ENCODE assay signal across 17 cellular contexts in genomic region chr1:184340984-184341383, GRCh38. TPM values are rescaled to one million over a fixed set of nuclear protein-coding genes. Genes with fewer than 3 reads are reported as not detected.
DNase-seq lines count a peak whose midpoint lies in the region; ATAC-seq, FAIRE-seq and TF ChIP-seq lines count a peak whose summit lies in the region.
"Had no signal": no experiment of that assay in that cellular context is flagged by ENCODE, and none has a peak within 500 bp of the region (broad histone marks: within the 10 kb centered on the region; RNA-seq: fewer than 3 reads in every experiment).

No MANE protein-coding gene starts in this region.

- H3K27me3 ChIP-seq in BJ (ENCODE audit: control insufficient read depth, insufficient read depth, low read length) = no peaks in the 10 kb centered on the region
- H3K27me3 ChIP-seq in K562 (ENCODE audit: control insufficient read depth in 2 of 2, insufficient read depth in 2 of 2, low read length in 2 of 2) = no peaks in the 10 kb centered on the region

- H3K27me3 Mint-ChIP-seq in HFFc6 (ENCODE audit: insufficient read depth) (peaks cover 6% of the 10 kb centered on the region), immature natural killer cell (ENCODE audit: low read depth in 3 of 3) (peaks cover 0 to 6% (median 4%) of the 10 kb centered on the region in 3 donors), glutamatergic neuron (ENCODE audit: unreplicated experiment) (no peaks in the 10 kb centered on the region)
- H3K27me3 Mint-ChIP-seq in activated naive CD4-positive, alpha-beta T cell treated with anti-CD3 and anti-CD28 coated beads for 36 hours (ENCODE audit: low read depth) = peaks cover 7% of the 10 kb centered on the region

- 0% methylated on average over 1 of the region's 1 CpG for WGBS in K562 (ENCODE audit: insufficient coverage, low coverage, missing lambda C conversion rate)

- H3K4me2 ChIP-seq in K562 (ENCODE audit: insufficient read depth, low read length) = no peak overlapping the region

- no peak overlapping the region for H3K4me3 Mint-ChIP-seq in HFFc6
- H3K4me3 Mint-ChIP-seq in immature natural killer cell = no peak overlapping the region
- H3K4me3 Mint-ChIP-seq in glutamatergic neuron (ENCODE audit: unreplicated experiment) = no peak overlapping the region
- H3K4me3 Mint-ChIP-seq in activated naive CD4-positive, alpha-beta T cell treated with anti-CD3 and anti-CD28 coated beads for 36 hours = no peak overlapping the region
- H3K4me3 Mint-ChIP-seq: CD4-positive, alpha-beta memory T cell had no signal

- H3K9me1 ChIP-seq in K562 (ENCODE audit: control insufficient read depth, insufficient read depth, low read length) = no peaks in the 10 kb centered on the region

- H2AFZ ChIP-seq in K562 (ENCODE audit: low read depth, low read length) = no peak overlapping the region

- no peak for TF ChIP-seq RAD21 in K562 (CRISPR knock-in tag; conservative IDR thresholded peaks at IDR 0.05 in 1 of 2, IDR thresholded peaks at IDR 0.05 in 1 of 2)

- intact Hi-C loops in K562 (cut with micrococcal nuclease) = no loop called here
- intact Hi-C loops in activated naive CD4-positive, alpha-beta T cell treated with anti-CD3 and anti-CD28 coated beads for 36 hours (cut with micrococcal nuclease) = no loop called here

- no peak overlapping the region for H3K27ac ChIP-seq in K562 (ENCODE audit: extremely low read depth, low read depth, low read length)
- H3K27ac ChIP-seq: psoas muscle had no signal

- CTCF ChIA-PET in BJ (lab: Yijun Ruan, JAX) (interaction anchor here (0.7 kb wide), 1 partner anchor 143 kb away, joined by 3 read pairs; no protein-coding TSS in a partner anchor), K562 (lab: Yijun Ruan, JAX; ENCODE audit: low intra/inter-chr PET ratio) (no interaction called here)
- CTCF ChIA-PET in activated naive CD4-positive, alpha-beta T cell treated with anti-CD3 and anti-CD28 coated beads for 36 hours (lab: Charles Lee) = no interaction called here

- no peaks in the 10 kb centered on the region for H3K36me3 ChIP-seq in BJ (ENCODE audit: control insufficient read depth, insufficient read depth, low read length)
- H3K36me3 ChIP-seq in K562 (ENCODE audit: control insufficient read depth, insufficient read depth, low read length) = no peaks in the 10 kb centered on the region

- TF ChIP-seq POLR2A in K562 (conservative IDR thresholded peaks at IDR 0.05) = no peak

- no peaks in the 10 kb centered on the region for H3K4me1 Mint-ChIP-seq in HFFc6 (ENCODE audit: low read depth)
- no peaks in the 10 kb centered on the region for H3K4me1 Mint-ChIP-seq in immature natural killer cell
- H3K4me1 Mint-ChIP-seq in glutamatergic neuron (ENCODE audit: low read depth, unreplicated experiment) = no peaks in the 10 kb centered on the region
- no peaks in the 10 kb centered on the region for H3K4me1 Mint-ChIP-seq in activated naive CD4-positive, alpha-beta T cell treated with anti-CD3 and anti-CD28 coated beads for 36 hours (ENCODE audit: low read depth)
- H3K4me1 Mint-ChIP-seq: CD4-positive, alpha-beta memory T cell had no signal

- H3K9me3 Mint-ChIP-seq in HFFc6 (no peaks in the 10 kb centered on the region), immature natural killer cell (no peaks in the 10 kb centered on the region), glutamatergic neuron (ENCODE audit: unreplicated experiment) (no peaks in the 10 kb centered on the region)
- H3K9me3 Mint-ChIP-seq in activated naive CD4-positive, alpha-beta T cell treated with anti-CD3 and anti-CD28 coated beads for 36 hours = no peaks in the 10 kb centered on the region

- TF ChIP-seq CTCF in BJ (IDR thresholded peaks at IDR 0.05; ENCODE audit: insufficient read depth, low read depth, low read length) (peak; percentile 22; the same call in 1 of the 2 replicates), HFFc6 (IDR thresholded peaks at IDR 0.05) (peak; percentile 53; the same call in 1 of the 2 replicates), K562 (IDR thresholded peaks at IDR 0.05 in 2 of 3, conservative IDR thresholded peaks at IDR 0.05 in 1 of 3; ENCODE audit: insufficient read depth in 2 of 3, low read depth in 1 of 3, low read length in 3 of 3) (peak in 2 of 3 experiments; percentile 12 to 18; a peak in 1 of 6 replicates), glutamatergic neuron (IDR thresholded peaks at IDR 0.05; ENCODE audit: partially characterized antibody, unreplicated experiment) (no peak)

- POLR2A ChIA-PET in BJ (lab: Charles Lee) = no interaction called here
- POLR2A ChIA-PET in K562 (lab: Yijun Ruan, JAX) = no interaction called here

- DNase-seq in BJ (ENCODE audit: low read depth) (no peak), HFFc6 (no peak), K562 (ENCODE audit: extremely low read depth in 1 of 4, low spot score in 3 of 4) (peak in 1 of 4 experiments; percentile 10), immature natural killer cell (peak; percentile 11 to 21 (median 15)), glutamatergic neuron (no peak), AG08396 (ENCODE audit: low spot score) (no peak)
- no peak for DNase-seq in activated naive CD4-positive, alpha-beta T cell treated with anti-CD3 and anti-CD28 coated beads for 36 hours
- DNase-seq: activated CD4-positive, CD25-positive, alpha-beta regulatory T cell treated with anti-CD3 and anti-CD28 coated beads, Interleukin-2, amount 50 U/mL, for 72 hours; activated naive CD4-positive, alpha-beta T cell treated with anti-CD3 and anti-CD28 coated beads, Interleukin-2, amount 50 U/mL, for 16 hours; CD4-positive, alpha-beta memory T cell; NCI-H1092 treated with DMSO at 0.1 percent for 48 hours; NCI-H226; psoas muscle; SW 1271 had no signal

- H3K4me3 ChIP-seq in BJ (ENCODE audit: low read depth, low read length) (no peak overlapping the region), K562 (no peak overlapping the region)
- H3K4me3 ChIP-seq: psoas muscle had no signal

- no peak for FAIRE-seq in K562 (lab: Jason Lieb, UNC)

- no TSS peak for BruUV-seq in K562 (replicated peaks; lab: Mats Ljungman, UMichigan)

- no peak for TF ChIP-seq EP300 in K562 (IDR thresholded peaks at IDR 0.05; ENCODE audit: low read length)

- H3K4me1 ChIP-seq in K562 (replicated peaks in 1 of 2; ENCODE audit: control insufficient read depth in 2 of 2, insufficient read depth in 2 of 2, low read length in 2 of 2) = no peaks in the 10 kb centered on the region
- H3K4me1 ChIP-seq: psoas muscle had no signal

- H3K9ac ChIP-seq in K562 (ENCODE audit: insufficient read depth in 1 of 2, low read depth in 2 of 2, low read length in 2 of 2) = no peak overlapping the region

- no peak for ATAC-seq in K562
- ATAC-seq in GM19452 (IDR thresholded peaks at IDR 0.05; ENCODE audit: unreplicated experiment) = no peak
- ATAC-seq: left lobe of liver, psoas muscle had no signal

- in situ Hi-C loops in K562 (cut with MboI) = no loop called here

- no peaks in the 10 kb centered on the region for H4K20me1 ChIP-seq in K562 (replicated peaks; ENCODE audit: control insufficient read depth, insufficient read depth, low read length)

- H3K9me3 ChIP-seq in K562 (replicated peaks; ENCODE audit: control insufficient read depth, insufficient read depth, low read depth, low read length) = no peaks in the 10 kb centered on the region
- H3K9me3 ChIP-seq: psoas muscle had no signal

- H3K27ac Mint-ChIP-seq in HFFc6 (no peak overlapping the region), immature natural killer cell (no peak overlapping the region), glutamatergic neuron (ENCODE audit: unreplicated experiment) (no peak overlapping the region)
- H3K27ac Mint-ChIP-seq in activated naive CD4-positive, alpha-beta T cell treated with anti-CD3 and anti-CD28 coated beads for 36 hours = no peak overlapping the region
- H3K27ac Mint-ChIP-seq: CD4-positive, alpha-beta memory T cell had no signal

- no peaks in the 10 kb centered on the region for H3K36me3 Mint-ChIP-seq in HFFc6 (ENCODE audit: low read depth)
- H3K36me3 Mint-ChIP-seq in immature natural killer cell = peaks cover 0 to 10% (median 0%) of the 10 kb centered on the region in 3 donors
- no peaks in the 10 kb centered on the region for H3K36me3 Mint-ChIP-seq in glutamatergic neuron (ENCODE audit: unreplicated experiment)
- no peaks in the 10 kb centered on the region for H3K36me3 Mint-ChIP-seq in activated naive CD4-positive, alpha-beta T cell treated with anti-CD3 and anti-CD28 coated beads for 36 hours (ENCODE audit: low read depth)
- H3K36me3 Mint-ChIP-seq: CD4-positive, alpha-beta memory T cell had no signal

- H3K79me2 ChIP-seq in K562 (ENCODE audit: control insufficient read depth, insufficient read depth, low read length) = no peaks in the 10 kb centered on the region

TF ChIP-seq in K562, 482 proteins besides CTCF, POLR2A, EP300 and RAD21 (continues in another document):
- TF ChIP-seq KAT7 (CRISPR knock-in tag; IDR thresholded peaks at IDR 0.05; ENCODE audit: borderline replicate concordance) (no peak), TCF7 (IDR thresholded peaks at IDR 0.05; ENCODE audit: borderline replicate concordance) (no peak), ZFX (CRISPR knock-in tag; IDR thresholded peaks at IDR 0.05) (no peak), KDM1A (IDR thresholded peaks at IDR 0.05) (no peak)

RNA-seq across cellular contexts. Expression of gene C1orf21, which starts 45.8 kb away (rescaled TPM):
- polyA plus RNA-seq in BJ (2011; rRNA removed) (4.3 and 13.4 TPM in 2 replicates), K562 (2011; rRNA removed) (0.04 and 0.31 TPM in 2 replicates), K562 (2014; fragmentation: Illumina TruSeq; extraction: Trizol) (0.28 TPM in 1 of 2 replicates, not detected in the other), K562 (2014; fragmentation: Nextera tagmentation; extraction: Ambion mirVana) (under 1 TPM; 0.14 to 0.15 TPM), K562 (2014; rRNA removed) (0.01 TPM in 1 of 2 replicates, not detected in the other), immature natural killer cell (100 to 1,000 TPM; 119 to 149 (median 130) TPM)
- 1.5 TPM in 2 replicates for polyA minus RNA-seq in BJ (2011; rRNA and poly(A)+ RNA removed)
- 10 to 100 TPM in 1 of 6 experiments, 1 to 10 TPM in 5; 4.0 to 10.2 (median 8.5) TPM for total RNA-seq in HFFc6 (2021; fragmentation: NEBNext Ultra II Directional; extraction: Animal tissue kit (Norgen Biotek cat#: 25700))
- not detected in 2 replicates for total RNA-seq in K562 (2011; cell fraction: chromatin; rRNA removed; ENCODE audit: low replicate concordance)
- total RNA-seq in K562 (2011; cell fraction: nucleolus; rRNA removed) = not detected in 2 replicates
- not detected in 2 replicates for total RNA-seq in K562 (2011; cell fraction: nucleoplasm; rRNA removed)
- total RNA-seq in K562 (2014; rRNA removed) (under 0.01 and 0.04 TPM in 2 replicates), K562 (2014; rRNA removed; fragmentation: Illumina TruSeq; extraction: Trizol) (0.04 and 0.06 TPM in 2 replicates), K562 (2015; rRNA removed; fragmentation: Illumina TruSeq; extraction: Trizol) (0.07 and 0.11 TPM in 2 replicates), K562 (2021) (0.07 and 0.25 TPM in 2 replicates), glutamatergic neuron (ENCODE audit: unreplicated experiment) (43.3 TPM)
- 0.04 and 0.09 TPM in 2 replicates for polyA plus RNA-seq in K562 (2011; cell fraction: cytosol; rRNA removed)
- 0.03 and 0.07 TPM in 2 replicates for polyA plus RNA-seq in K562 (2011; cell fraction: nucleus; rRNA removed)
- 0.30 and 0.84 TPM in 2 replicates for polyA plus RNA-seq in K562 (2012)
- 0.18 TPM in 1 of 2 replicates, not detected in the other for polyA minus RNA-seq in K562 (2011; rRNA and poly(A)+ RNA removed)
- polyA minus RNA-seq in K562 (2011; cell fraction: cytosol; rRNA and poly(A)+ RNA removed) = not detected in 2 replicates
- polyA minus RNA-seq in K562 (2011; cell fraction: nucleus; rRNA and poly(A)+ RNA removed) = not detected in 2 replicates
- 1 to 10 TPM; 1.2 to 1.4 TPM for total RNA-seq in activated naive CD4-positive, alpha-beta T cell treated with anti-CD3 and anti-CD28 coated beads for 36 hours
- total RNA-seq: G401 had no signal

Comparison
In these comparisons a context has a peak if more than half of its experiments do, and no peak if none do; other contexts are left out.
1. DNase-seq: peak in immature natural killer cell (3 of 3); none in BJ (single experiment), HFFc6 (single experiment), glutamatergic neuron (single experiment), AG08396 (single experiment) and activated naive CD4-positive, alpha-beta T cell treated with anti-CD3 and anti-CD28 coated beads for 36 hours (single experiment).